38 cellular contexts compared by ENCODE assay signal in the genomic region with DNA sequence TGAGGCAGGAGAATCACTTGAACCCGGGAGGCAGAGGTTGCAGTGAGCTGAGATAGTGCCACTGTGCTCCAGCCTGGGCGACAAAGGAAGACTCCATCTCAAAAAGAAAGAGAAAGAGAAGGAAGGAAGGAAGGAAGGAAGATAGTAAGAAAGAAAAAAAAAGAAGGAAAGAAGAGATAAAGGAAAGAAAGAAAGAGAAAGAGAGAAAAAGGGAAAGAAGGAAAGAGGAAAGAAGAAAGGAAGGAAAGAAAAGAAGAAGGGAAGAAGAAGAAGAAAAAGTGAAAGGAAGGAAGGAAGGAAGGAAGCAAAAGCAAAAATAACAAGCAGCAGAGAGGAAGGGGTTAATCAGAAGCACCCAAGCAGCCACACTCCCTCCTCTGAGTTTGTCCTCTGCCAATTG. TPM values are rescaled to one million over a fixed set of nuclear protein-coding genes. Genes with fewer than 3 reads are reported as not detected.
"Had no signal": no experiment of that assay in that cellular context is flagged by ENCODE, and none has a peak within 500 bp of the region (broad histone marks: within the 10 kb centered on the region; RNA-seq: fewer than 3 reads in every experiment).

No MANE protein-coding gene starts in this region.

- H3K9me3 Mint-ChIP-seq: activated CD4-positive, alpha-beta memory T cell treated with anti-CD3 and anti-CD28 coated beads, Interleukin-2, amount 10 ng/mL, durations not matched to agents 7 days and 5 days; activated CD4-positive, alpha-beta T cell treated with anti-CD3 and anti-CD28 coated beads, Interleukin-2, amount 10 ng/mL, durations not matched to agents 7 days and 5 days; activated naive CD4-positive, alpha-beta T cell treated with anti-CD3 and anti-CD28 coated beads for 36 hours; activated naive CD4-positive, alpha-beta T cell treated with anti-CD3 and anti-CD28 coated beads, Interleukin-2, amount 50 U/mL, for 72 hours; activated naive CD8-positive, alpha-beta T cell treated with anti-CD3 and anti-CD28 coated beads for 36 hours; activated T-cell treated with anti-CD3 and anti-CD28 coated beads, Interleukin-2, amount 50 U/mL, for 24 hours; activated T-helper 17 cell treated with anti-CD3 and anti-CD28 coated beads, Interleukin-2, amount 50 U/mL, for 72 hours; T-helper 1 cell treated with Interleukin-12 subunit alpha and Interleukin-12 subunit beta and Interleukin-4 antibody, amounts not matched to agents 30 μg/mL and 1 μg/mL, for 36 hours; T-helper 2 cell treated with Interferon-gamma antibody and Interleukin-4, amounts not matched to agents 5 μg/mL and 100 μg/mL, for 36 hours had no signal

- H3K4me3 ChIP-seq: adrenal gland, body of pancreas, breast epithelium had no signal

- H3K27ac ChIP-seq: adrenal gland, body of pancreas, brain microvascular endothelial cell, breast epithelium, WERI-Rb-1 had no signal

- H3K4me3 Mint-ChIP-seq: activated CD4-positive, alpha-beta memory T cell treated with anti-CD3 and anti-CD28 coated beads, Interleukin-2, amount 10 ng/mL, durations not matched to agents 7 days and 5 days; activated CD4-positive, alpha-beta T cell treated with anti-CD3 and anti-CD28 coated beads for 36 hours; activated CD4-positive, alpha-beta T cell treated with anti-CD3 and anti-CD28 coated beads, Interleukin-2, amount 10 ng/mL, durations not matched to agents 7 days and 5 days; activated CD8-positive, alpha-beta memory T cell treated with anti-CD3 and anti-CD28 coated beads, Interleukin-2, amount 10 ng/mL, durations not matched to agents 7 days and 5 days; activated CD8-positive, alpha-beta T cell treated with anti-CD3 and anti-CD28 coated beads, Interleukin-2, amount 10 ng/mL, durations not matched to agents 7 days and 5 days; activated naive CD4-positive, alpha-beta T cell treated with anti-CD3 and anti-CD28 coated beads for 36 hours; activated naive CD8-positive, alpha-beta T cell treated with anti-CD3 and anti-CD28 coated beads for 36 hours; activated T-cell treated with anti-CD3 and anti-CD28 coated beads, Interleukin-2, amount 50 U/mL, for 24 hours; activated T-helper 17 cell treated with anti-CD3 and anti-CD28 coated beads, Interleukin-2, amount 50 U/mL, for 72 hours; T-helper 1 cell treated with Interleukin-12 subunit alpha and Interleukin-12 subunit beta and Interleukin-4 antibody, amounts not matched to agents 30 μg/mL and 1 μg/mL, for 36 hours; T-helper 2 cell treated with Interferon-gamma antibody and Interleukin-4, amounts not matched to agents 5 μg/mL and 100 μg/mL, for 36 hours; WTC11 had no signal

- H3K4me1 ChIP-seq: adrenal gland, body of pancreas, breast epithelium had no signal

- H3K9me3 ChIP-seq: adrenal gland, body of pancreas, breast epithelium had no signal

- H3K27me3 ChIP-seq: body of pancreas, brain microvascular endothelial cell, breast epithelium had no signal

- H3K4me1 Mint-ChIP-seq: activated CD4-positive, alpha-beta memory T cell treated with anti-CD3 and anti-CD28 coated beads, Interleukin-2, amount 10 ng/mL, durations not matched to agents 7 days and 5 days; activated CD4-positive, alpha-beta T cell treated with anti-CD3 and anti-CD28 coated beads for 36 hours; activated CD4-positive, alpha-beta T cell treated with anti-CD3 and anti-CD28 coated beads, Interleukin-2, amount 10 ng/mL, durations not matched to agents 7 days and 5 days; activated CD8-positive, alpha-beta memory T cell treated with anti-CD3 and anti-CD28 coated beads, Interleukin-2, amount 10 ng/mL, durations not matched to agents 7 days and 5 days; activated naive CD8-positive, alpha-beta T cell treated with anti-CD3 and anti-CD28 coated beads for 36 hours; activated T-helper 17 cell treated with anti-CD3 and anti-CD28 coated beads, Interleukin-2, amount 50 U/mL, for 72 hours; WTC11 had no signal

- H3K27ac Mint-ChIP-seq: activated CD4-positive, alpha-beta memory T cell treated with anti-CD3 and anti-CD28 coated beads, Interleukin-2, amount 10 ng/mL, durations not matched to agents 7 days and 5 days; activated CD4-positive, alpha-beta T cell treated with anti-CD3 and anti-CD28 coated beads for 36 hours; activated CD4-positive, alpha-beta T cell treated with anti-CD3 and anti-CD28 coated beads, Interleukin-2, amount 10 ng/mL, durations not matched to agents 7 days and 5 days; activated CD8-positive, alpha-beta memory T cell treated with anti-CD3 and anti-CD28 coated beads, Interleukin-2, amount 10 ng/mL, durations not matched to agents 7 days and 5 days; activated CD8-positive, alpha-beta T cell treated with anti-CD3 and anti-CD28 coated beads, Interleukin-2, amount 10 ng/mL, durations not matched to agents 7 days and 5 days; activated naive CD4-positive, alpha-beta T cell treated with anti-CD3 and anti-CD28 coated beads for 36 hours; activated naive CD4-positive, alpha-beta T cell treated with anti-CD3 and anti-CD28 coated beads, Interleukin-2, amount 50 U/mL, for 72 hours; activated naive CD8-positive, alpha-beta T cell treated with anti-CD3 and anti-CD28 coated beads for 36 hours; activated T-cell treated with anti-CD3 and anti-CD28 coated beads, Interleukin-2, amount 50 U/mL, for 24 hours; activated T-helper 17 cell treated with anti-CD3 and anti-CD28 coated beads, Interleukin-2, amount 50 U/mL, for 72 hours; T-helper 1 cell treated with Interleukin-12 subunit alpha and Interleukin-12 subunit beta and Interleukin-4 antibody, amounts not matched to agents 30 μg/mL and 1 μg/mL, for 36 hours; T-helper 2 cell treated with Interferon-gamma antibody and Interleukin-4, amounts not matched to agents 5 μg/mL and 100 μg/mL, for 36 hours; WTC11 had no signal

- ATAC-seq: activated CD4-positive, alpha-beta T cell treated with anti-CD3 and anti-CD28 coated beads for 36 hours; activated CD4-positive, CD25-positive, alpha-beta regulatory T cell treated with anti-CD3 and anti-CD28 coated beads, Interleukin-2, amount 50 U/mL, for 24 hours; activated CD8-positive, alpha-beta memory T cell treated with anti-CD3 and anti-CD28 coated beads, Interleukin-2, amount 10 ng/mL, durations not matched to agents 7 days and 5 days; activated CD8-positive, alpha-beta T cell treated with anti-CD3 and anti-CD28 coated beads, Interleukin-2, amount 10 ng/mL, durations not matched to agents 7 days and 5 days; activated naive CD4-positive, alpha-beta T cell treated with anti-CD3 and anti-CD28 coated beads, Interleukin-2, amount 50 U/mL, for 72 hours; activated T-helper 17 cell treated with anti-CD3 and anti-CD28 coated beads, Interleukin-2, amount 50 U/mL, for 72 hours; body of pancreas; WTC11 had no signal

- H3K27me3 Mint-ChIP-seq: activated CD4-positive, alpha-beta T cell treated with anti-CD3 and anti-CD28 coated beads, Interleukin-2, amount 10 ng/mL, durations not matched to agents 7 days and 5 days; activated CD8-positive, alpha-beta memory T cell treated with anti-CD3 and anti-CD28 coated beads, Interleukin-2, amount 10 ng/mL, durations not matched to agents 7 days and 5 days had no signal

- DNase-seq: activated CD4-positive, alpha-beta memory T cell treated with anti-CD3 and anti-CD28 coated beads, Interleukin-2, amount 10 ng/mL, durations not matched to agents 7 days and 5 days; activated CD4-positive, alpha-beta T cell treated with anti-CD3 and anti-CD28 coated beads for 1 hour; activated CD4-positive, alpha-beta T cell treated with anti-CD3 and anti-CD28 coated beads for 36 hours; activated CD4-positive, alpha-beta T cell treated with anti-CD3 and anti-CD28 coated beads for 48 hours; activated CD4-positive, alpha-beta T cell treated with anti-CD3 and anti-CD28 coated beads, Interleukin-2, amount 10 ng/mL, durations not matched to agents 7 days and 5 days; activated CD4-positive, alpha-beta T cell treated with anti-CD3 and anti-CD28 coated beads, Interleukin-2, amount 50 U/mL, for 48 hours; activated CD4-positive, CD25-positive, alpha-beta regulatory T cell; activated CD8-positive, alpha-beta memory T cell treated with anti-CD3 and anti-CD28 coated beads for 24 hours; activated CD8-positive, alpha-beta memory T cell treated with anti-CD3 and anti-CD28 coated beads, Interleukin-2, amount 10 ng/mL, durations not matched to agents 7 days and 5 days; activated CD8-positive, alpha-beta memory T cell treated with anti-CD3 and anti-CD28 coated beads, Interleukin-2, amount 50 U/mL, for 48 hours; activated CD8-positive, alpha-beta T cell treated with anti-CD3 and anti-CD28 coated beads, Interleukin-2, amount 10 ng/mL, durations not matched to agents 7 days and 5 days; activated effector memory CD4-positive, alpha-beta T cell treated with anti-CD3 and anti-CD28 coated beads, Interleukin-2, amount 50 U/mL, for 16 hours; activated gamma-delta T cell treated with Interleukin-2 at 50 U/mL for 16 hours; activated naive CD4-positive, alpha-beta T cell; activated naive CD4-positive, alpha-beta T cell treated with anti-CD3 and anti-CD28 coated beads for 36 hours; activated naive CD4-positive, alpha-beta T cell treated with anti-CD3 and anti-CD28 coated beads, Interleukin-2, amount 50 U/mL, for 16 hours; activated naive CD8-positive, alpha-beta T cell treated with anti-CD3 and anti-CD28 coated beads for 36 hours; activated T-cell treated with anti-CD3 and anti-CD28 coated beads, Interleukin-2, amount 50 U/mL, for 24 hours; activated T-cell treated with anti-CD3 and anti-CD28 coated beads, Interleukin-2, amount 50 U/mL, for 48 hours; adrenal gland; amniotic stem cell; aorta; body of pancreas; brain microvascular endothelial cell; central memory CD4-positive, alpha-beta T cell; T-helper 1 cell; T-helper 2 cell; T-helper 9 cell; WERI-Rb-1 had no signal

- H3K36me3 ChIP-seq: adrenal gland, brain microvascular endothelial cell, breast epithelium, WERI-Rb-1 had no signal

RNA-seq across cellular contexts. Expression of a gene that starts 32.1 kb away (rescaled TPM):
- total RNA-seq: activated CD4-positive, alpha-beta memory T cell treated with anti-CD3 and anti-CD28 coated beads, Interleukin-2, amount 10 ng/mL, durations not matched to agents 7 days and 5 days; activated CD4-positive, alpha-beta T cell treated with anti-CD3 and anti-CD28 coated beads for 36 hours; activated CD4-positive, alpha-beta T cell treated with anti-CD3 and anti-CD28 coated beads, Interleukin-2, amount 10 ng/mL, durations not matched to agents 7 days and 5 days; activated CD8-positive, alpha-beta memory T cell treated with anti-CD3 and anti-CD28 coated beads, Interleukin-2, amount 10 ng/mL, durations not matched to agents 7 days and 5 days; activated CD8-positive, alpha-beta T cell treated with anti-CD3 and anti-CD28 coated beads, Interleukin-2, amount 10 ng/mL, durations not matched to agents 7 days and 5 days; activated naive CD4-positive, alpha-beta T cell treated with anti-CD3 and anti-CD28 coated beads for 36 hours; activated naive CD4-positive, alpha-beta T cell treated with anti-CD3 and anti-CD28 coated beads, Interleukin-2, amount 50 U/mL, for 72 hours; activated naive CD8-positive, alpha-beta T cell treated with anti-CD3 and anti-CD28 coated beads for 36 hours; activated T-helper 17 cell treated with anti-CD3 and anti-CD28 coated beads, Interleukin-2, amount 50 U/mL, for 72 hours; astrocyte; cardiac septum; WTC11 had no signal
- polyA plus RNA-seq: adrenal gland, aorta had no signal
